Comparison of ENCODE assay signal across 7 cellular contexts in the genomic region with DNA sequence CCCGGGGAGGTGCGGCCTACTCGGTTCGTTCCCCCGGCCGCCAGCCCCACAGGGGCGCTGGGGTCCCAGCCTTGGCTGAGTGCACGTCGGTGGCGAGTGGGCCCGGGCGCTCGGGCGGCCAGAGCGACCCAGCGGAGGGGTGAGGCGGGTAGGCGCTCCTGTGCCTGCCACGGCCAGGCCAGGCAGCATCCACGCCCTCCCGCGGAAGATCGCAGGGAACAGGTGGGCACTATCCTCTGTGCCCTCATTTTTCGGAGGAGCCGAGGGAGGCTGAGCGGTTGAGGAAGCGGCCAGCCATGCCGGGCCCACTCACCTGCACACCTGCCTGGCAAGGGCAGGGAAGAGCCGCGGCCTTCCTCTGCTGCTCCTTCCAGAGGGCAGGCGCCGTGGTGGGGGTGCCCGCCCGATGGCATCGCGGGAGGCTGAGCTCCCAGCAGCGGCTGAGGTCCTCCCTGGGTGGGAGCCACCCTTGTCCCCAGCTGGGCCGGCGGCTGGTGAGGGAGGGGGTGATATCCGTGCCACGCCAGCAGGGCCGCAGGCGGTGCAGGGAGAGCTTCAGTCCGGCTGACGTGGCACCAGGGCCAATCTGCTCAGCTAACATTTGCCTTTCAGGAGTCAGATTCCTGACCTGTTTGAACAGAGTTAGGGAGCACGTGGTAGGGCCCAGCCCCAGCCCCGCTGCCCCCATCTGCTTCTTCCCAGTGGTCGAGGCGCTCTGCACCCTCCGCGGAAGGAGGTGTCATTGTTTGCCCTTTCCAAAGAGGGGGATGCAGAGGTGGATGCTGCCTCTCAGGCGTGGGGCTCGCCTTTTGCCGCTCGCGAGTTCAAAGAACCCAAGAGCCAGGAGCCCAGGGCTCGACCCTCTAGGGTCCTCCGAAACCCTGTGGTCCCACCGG. TPM values are rescaled to one million over a fixed set of nuclear protein-coding genes. Genes with fewer than 3 reads are reported as not detected.
DNase-seq lines count a peak whose midpoint lies in the region; TF ChIP-seq lines count a peak whose summit lies in the region.

No MANE protein-coding gene starts in this region.

- H3K36me3 ChIP-seq in GM06990 (ENCODE audit: control insufficient read depth, insufficient read depth, low read length) = peaks cover 4% of the 10 kb centered on the region
- no peaks in the 10 kb centered on the region for H3K36me3 ChIP-seq in MM.1S (replicated peaks; ENCODE audit: insufficient read depth, low read length)
- H3K36me3 ChIP-seq in ascending aorta = peaks cover 0 to 4% of the 10 kb centered on the region in 2 donors
- no peaks in the 10 kb centered on the region for H3K36me3 ChIP-seq in testis (ENCODE audit: low read depth, missing control alignments)

- peak overlapping the region; percentile 49 for H2AFZ ChIP-seq in MM.1S (ENCODE audit: low read length)

- peak overlapping the region; percentile 99; the same call in 1 of the 2 replicates for H3K9ac ChIP-seq in MM.1S (ENCODE audit: low read length)

- H3K79me2 ChIP-seq in MM.1S (ENCODE audit: low read length) = peaks cover 34% of the 10 kb centered on the region

- peaks cover 12% of the 10 kb centered on the region; the same call in 1 of the 2 replicates for H3F3A ChIP-seq in MM.1S (ENCODE audit: insufficient read depth, low read length)

- H3K4me2 ChIP-seq in MM.1S (ENCODE audit: low read depth, low read length) = peak overlapping the region; percentile 87

- no peaks in the 10 kb centered on the region for H3K9me3 ChIP-seq in MM.1S (replicated peaks; ENCODE audit: insufficient read depth, low read length)
- H3K9me3 ChIP-seq in ascending aorta = no peaks in the 10 kb centered on the region
- no peaks in the 10 kb centered on the region for H3K9me3 ChIP-seq in testis

- TF ChIP-seq CTCF in GM06990 (IDR thresholded peaks at IDR 0.05; ENCODE audit: insufficient read depth, low read length, poor library complexity, severe bottlenecking) = no peak
- no peak for TF ChIP-seq CTCF in MM.1S (IDR thresholded peaks at IDR 0.05; ENCODE audit: low read length)
- no peak for TF ChIP-seq CTCF in ascending aorta (IDR thresholded peaks at IDR 0.05)
- TF ChIP-seq CTCF in testis (IDR thresholded peaks at IDR 0.05) = no peak

- no peaks in the 10 kb centered on the region for H3K9me2 ChIP-seq in MM.1S (replicated peaks; ENCODE audit: insufficient read depth, low read length)

- H3K4me1 ChIP-seq in MM.1S (ENCODE audit: low read length) (peaks cover 17% of the 10 kb centered on the region), ascending aorta (peaks cover 15 to 21% of the 10 kb centered on the region in 2 donors), testis (peaks cover 26% of the 10 kb centered on the region)

- peaks cover 8% of the 10 kb centered on the region for H4K20me1 ChIP-seq in MM.1S (ENCODE audit: insufficient read depth, low read length)

- H3K4me3 ChIP-seq in GM06990 (replicated peaks; ENCODE audit: low read depth, low read length) (peak overlapping the region; percentile 76), MM.1S (ENCODE audit: low read length) (peak overlapping the region; percentile 87), ascending aorta (peak overlapping the region; percentile 55 to 69), testis (peak overlapping the region; percentile 95 to 100)

- TF ChIP-seq POLR2A in testis (IDR thresholded peaks at IDR 0.05) = no peak

- H3K27me3 ChIP-seq in GM06990 (replicated peaks; ENCODE audit: control insufficient read depth, insufficient read depth, low read length) = no peaks in the 10 kb centered on the region; the same call in 1 of the 2 replicates
- peaks cover 25% of the 10 kb centered on the region for H3K27me3 ChIP-seq in MM.1S (replicated peaks; ENCODE audit: insufficient read depth, low read length)
- no peaks in the 10 kb centered on the region for H3K27me3 ChIP-seq in ascending aorta
- no peaks in the 10 kb centered on the region for H3K27me3 ChIP-seq in testis

- WGBS in testis, 2 donors = 27 to 30% methylated on average over 10 to 52 of the region's 59 CpGs

- DNase-seq in GM06990 (ENCODE audit: extremely low read depth, insufficient read length) (peak; percentile 38), MM.1S (no peak), ascending aorta (ENCODE audit: low spot score in 2 of 2) (no peak), kidney tubule cell (ENCODE audit: low spot score) (peak; percentile 65), testis (no peak), putamen (ENCODE audit: low spot score) (no peak), NCI-H1436 (lab: John Stamatoyannopoulos, UW) (no peak)

- intact Hi-C loops in ascending aorta (cut with DNase I) (loop anchor here (5.0 kb wide), 2 partner anchors 72 to 243 kb away; partner anchors contain the start of genes ENTR1 and PMPCA), testis (cut with DNase I; ENCODE audit: low total_unique reads) (loop anchor here (5.0 kb wide), 1 partner anchor 143 kb away; no protein-coding TSS in a partner anchor)

- H3K27ac ChIP-seq in MM.1S (ENCODE audit: low read length) (no peak overlapping the region), ascending aorta (peak overlapping the region; percentile 95 to 100), testis (peak overlapping the region; percentile 97 to 100)

RNA-seq across cellular contexts. Expression of gene SEC16A, which starts 1.6 kb away (rescaled TPM):
- total RNA-seq in ascending aorta (66.1 TPM), testis (100 to 1,000 TPM in 1 of 2 donors, 10 to 100 TPM in 1; 90.4 to 103 TPM)
- 67.8 TPM for polyA plus RNA-seq in testis (ENCODE audit: insufficient read depth, low read depth, low replicate concordance)

RNA-seq across cellular contexts. Expression of gene INPP5E, which starts 44.8 kb away (rescaled TPM):
- total RNA-seq in ascending aorta (20.2 TPM), testis (10 to 100 TPM; 32.2 to 38.0 TPM)
- polyA plus RNA-seq in testis (ENCODE audit: insufficient read depth, low read depth, low replicate concordance) = 22.1 TPM

Comparison
In these comparisons a context has a peak if more than half of its experiments do, and no peak if none do; other contexts are left out.
1. DNase-seq: peak in GM06990 (single experiment) and kidney tubule cell (single experiment); none in MM.1S (single experiment), ascending aorta (0 of 2), testis (single experiment), putamen (single experiment) and NCI-H1436 (single experiment).
2. Peak in every context shown above with its lines, with median percentiles within 50 percentile points of each other: H3K4me3 ChIP-seq.